In genomic region chr17:69043098-69043497, GRCh38 we compare ENCODE assay signal across 29 cellular contexts. TPM values are rescaled to one million over a fixed set of nuclear protein-coding genes. Genes with fewer than 3 reads are reported as not detected.
DNase-seq lines count a peak whose midpoint lies in the region; ATAC-seq, FAIRE-seq and TF ChIP-seq lines count a peak whose summit lies in the region.
"Had no signal": no experiment of that assay in that cellular context is flagged by ENCODE, and none has a peak within 500 bp of the region (broad histone marks: within the 10 kb centered on the region; RNA-seq: fewer than 3 reads in every experiment).

No MANE protein-coding gene starts in this region.

- 71 to 85% (median 79%) methylated on average over 3 of the region's 3 CpGs for WGBS in small intestine, 3 donors
- WGBS in testis, 2 donors, result 79 to 87% methylated on average over 3 of the region's 3 CpGs

- in situ Hi-C loops in GM13977 (cut with MboI; ENCODE audit: low pct_unique_long_range_greater_than_20kb, low sequenced_read_pairs, unreplicated experiment), result no loop called here

- TF ChIP-seq CTCF in HEK293 (tag by site-specific recombination; IDR thresholded peaks at IDR 0.05), result no peak
- no peak for TF ChIP-seq CTCF in testis (IDR thresholded peaks at IDR 0.05)
- no peak for TF ChIP-seq CTCF in GM13977 (IDR thresholded peaks at IDR 0.05; ENCODE audit: extremely low read depth, insufficient read depth, missing control alignments)
- no peak for TF ChIP-seq CTCF in chondrocyte (IDR thresholded peaks at IDR 0.05)

- no peaks in the 10 kb centered on the region for H3K36me3 Mint-ChIP-seq in chondrocyte (ENCODE audit: low read depth)
- H3K36me3 Mint-ChIP-seq: CD4-positive, alpha-beta memory T cell; CD4-positive, CD25-positive, alpha-beta regulatory T cell; CD8-positive, alpha-beta memory T cell had no signal

- intact Hi-C loops in left colon (cut with DNase I, micrococcal nuclease) (no loop called here), testis (cut with DNase I; ENCODE audit: low total_unique reads) (no loop called here)

- H3K27ac ChIP-seq in HEK293 (ENCODE audit: extremely low read depth, low read depth, low read length) (no peak overlapping the region), small intestine (ENCODE audit: low read depth in 1 of 2, low read length in 1 of 2) (no peak overlapping the region), testis (peak overlapping the region; percentile 53 to 74)
- H3K27ac ChIP-seq: 22Rv1, A549, BLaER1 had no signal

- no peak overlapping the region for H3K4me3 Mint-ChIP-seq in chondrocyte (ENCODE audit: unreplicated experiment)
- H3K4me3 Mint-ChIP-seq: CD14-positive monocyte; CD4-positive, alpha-beta memory T cell; CD4-positive, CD25-positive, alpha-beta regulatory T cell; CD8-positive, alpha-beta memory T cell had no signal

- DNase-seq in left colon (no peak), small intestine (peak; percentile 20), testis (no peak), GM13977 (ENCODE audit: low spot score) (no peak), chondrocyte (ENCODE audit: low spot score) (no peak)
- DNase-seq: ACHN; BE2C; C1 segment of cervical spinal cord; CD4-positive, alpha-beta memory T cell; CD4-positive, CD25-positive, alpha-beta regulatory T cell; CD8-positive, alpha-beta memory T cell; COR-L47; DMS 273 treated with DMSO at 0.1 percent for 48 hours; DMS153; DMS79; DND-41; EL; GDM1 had no signal

- H3K36me3 ChIP-seq in HEK293 (ENCODE audit: control insufficient read depth in 2 of 2, insufficient read depth in 1 of 2, low read length in 2 of 2) (no peaks in the 10 kb centered on the region), small intestine (ENCODE audit: control insufficient read depth in 2 of 2, insufficient read depth in 2 of 2, low read length in 2 of 2) (no peaks in the 10 kb centered on the region), testis (ENCODE audit: low read depth, missing control alignments) (no peaks in the 10 kb centered on the region)
- H3K36me3 ChIP-seq: BE2C, BLaER1 had no signal

- ATAC-seq in left colon, result peak; percentile 15
- no peak for ATAC-seq in GM18505 (IDR thresholded peaks at IDR 0.05; ENCODE audit: unreplicated experiment)
- ATAC-seq: A549, GM12878 had no signal

- H3K4me3 ChIP-seq in HEK293 (ENCODE audit: low read depth, low read length), result no peak overlapping the region
- no peak overlapping the region for H3K4me3 ChIP-seq in small intestine (ENCODE audit: low read depth in 1 of 2, low read length in 2 of 2)
- no peak overlapping the region for H3K4me3 ChIP-seq in testis
- H3K4me3 ChIP-seq: A549, BLaER1, GM12878 had no signal

- H3K4me1 ChIP-seq in HEK293 (ENCODE audit: control insufficient read depth, insufficient read depth, low read length) (no peaks in the 10 kb centered on the region), small intestine (ENCODE audit: control insufficient read depth in 2 of 2, insufficient read depth in 1 of 2, low read depth in 1 of 2, low read length in 1 of 2) (peaks cover 0 to 4% of the 10 kb centered on the region in 2 donors), testis (peaks cover 24% of the 10 kb centered on the region)
- H3K4me1 ChIP-seq: A549, BE2C, BLaER1 had no signal

- no peaks in the 10 kb centered on the region for H3K27me3 Mint-ChIP-seq in chondrocyte (ENCODE audit: low read depth)
- H3K27me3 Mint-ChIP-seq: CD4-positive, CD25-positive, alpha-beta regulatory T cell; CD8-positive, alpha-beta memory T cell had no signal

- peaks cover 6% of the 10 kb centered on the region for H3K9me3 Mint-ChIP-seq in chondrocyte (ENCODE audit: low read depth)

- TF ChIP-seq POLR2A in testis (IDR thresholded peaks at IDR 0.05) (no peak), GM18505 (IDR thresholded peaks at IDR 0.05; ENCODE audit: borderline replicate concordance, extremely low read depth, insufficient read depth, insufficient read length) (no peak)

- POLR2A ChIA-PET in HEK293 (lab: Yijun Ruan, JAX), result no interaction called here

- FAIRE-seq in small intestine (lab: Jason Lieb, UNC), result no peak
- FAIRE-seq: A549, GM12878, GM12892, GM18507 had no signal

- CTCF ChIA-PET in HEK293 (lab: Yijun Ruan, JAX), result interaction anchor here (0.6 to 1.2 kb wide), 3 partner anchors 256 to 271 kb away, joined by 3 to 6 read pairs (median 5); no protein-coding TSS in a partner anchor

- peaks cover 13% of the 10 kb centered on the region for H3K4me1 Mint-ChIP-seq in chondrocyte (ENCODE audit: low read depth)
- H3K4me1 Mint-ChIP-seq: CD4-positive, CD25-positive, alpha-beta regulatory T cell had no signal

- H3K27me3 ChIP-seq in small intestine (ENCODE audit: control insufficient read depth in 2 of 2, insufficient read depth in 2 of 2, low read length in 2 of 2), result no peaks in the 10 kb centered on the region
- no peaks in the 10 kb centered on the region for H3K27me3 ChIP-seq in testis
- H3K27me3 ChIP-seq: BE2C, BLaER1 had no signal

- H3K9me3 ChIP-seq in HEK293 (ENCODE audit: control insufficient read depth, insufficient read depth, low read depth, low read length) (no peaks in the 10 kb centered on the region), small intestine (ENCODE audit: control insufficient read depth, low read depth) (no peaks in the 10 kb centered on the region), testis (no peaks in the 10 kb centered on the region)
- H3K9me3 ChIP-seq: A549, BE2C had no signal

- no peak overlapping the region for H3K27ac Mint-ChIP-seq in chondrocyte (ENCODE audit: unreplicated experiment)
- H3K27ac Mint-ChIP-seq: CD14-positive monocyte; CD4-positive, alpha-beta memory T cell; CD4-positive, CD25-positive, alpha-beta regulatory T cell; CD8-positive, alpha-beta memory T cell had no signal

TF ChIP-seq in HEK293, 187 proteins besides CTCF, POLR2A, EP300 and RAD21:
- TF ChIP-seq TCF7L2 (IDR thresholded peaks at IDR 0.05; ENCODE audit: borderline replicate concordance, low read depth, low read length), result no peak
- TF ChIP-seq ZNF610 (tag by site-specific recombination; IDR thresholded peaks at IDR 0.05; ENCODE audit: borderline replicate concordance), result peak; percentile 97
- no peak for TF ChIP-seq ZNF10 (tag by site-specific recombination; IDR thresholded peaks at IDR 0.05)

RNA-seq across cellular contexts. Expression of gene ABCA9, which starts 17.6 kb away (rescaled TPM):
- total RNA-seq in left colon, result 1 to 10 TPM; 2.2 to 8.1 TPM
- polyA plus RNA-seq in small intestine, result 1 to 10 TPM in 1 of 3 donors, under 1 TPM in 2; 0.54 to 2.4 (median 0.89) TPM
- total RNA-seq in testis, result 10 to 100 TPM; 12.7 to 13.8 TPM
- polyA plus RNA-seq in testis (ENCODE audit: insufficient read depth, low read depth, low replicate concordance), result 5.0 TPM
- total RNA-seq in chondrocyte, result 0.05 to 0.38 TPM (median 0.29 TPM) in 3 replicates
- total RNA-seq: CD4-positive, CD25-positive, alpha-beta regulatory T cell; CD8-positive, alpha-beta memory T cell; Daoy; G401 had no signal
- polyA plus RNA-seq: CD4-positive, alpha-beta memory T cell; CD4-positive, CD25-positive, alpha-beta regulatory T cell; CD8-positive, alpha-beta memory T cell had no signal

Comparison
In these comparisons a context has a peak if more than half of its experiments do, and no peak if none do; other contexts are left out.
1. H3K27ac ChIP-seq: peak in testis (2 of 2); none in HEK293 (single experiment) and small intestine (0 of 2).